In the genomic region with DNA sequence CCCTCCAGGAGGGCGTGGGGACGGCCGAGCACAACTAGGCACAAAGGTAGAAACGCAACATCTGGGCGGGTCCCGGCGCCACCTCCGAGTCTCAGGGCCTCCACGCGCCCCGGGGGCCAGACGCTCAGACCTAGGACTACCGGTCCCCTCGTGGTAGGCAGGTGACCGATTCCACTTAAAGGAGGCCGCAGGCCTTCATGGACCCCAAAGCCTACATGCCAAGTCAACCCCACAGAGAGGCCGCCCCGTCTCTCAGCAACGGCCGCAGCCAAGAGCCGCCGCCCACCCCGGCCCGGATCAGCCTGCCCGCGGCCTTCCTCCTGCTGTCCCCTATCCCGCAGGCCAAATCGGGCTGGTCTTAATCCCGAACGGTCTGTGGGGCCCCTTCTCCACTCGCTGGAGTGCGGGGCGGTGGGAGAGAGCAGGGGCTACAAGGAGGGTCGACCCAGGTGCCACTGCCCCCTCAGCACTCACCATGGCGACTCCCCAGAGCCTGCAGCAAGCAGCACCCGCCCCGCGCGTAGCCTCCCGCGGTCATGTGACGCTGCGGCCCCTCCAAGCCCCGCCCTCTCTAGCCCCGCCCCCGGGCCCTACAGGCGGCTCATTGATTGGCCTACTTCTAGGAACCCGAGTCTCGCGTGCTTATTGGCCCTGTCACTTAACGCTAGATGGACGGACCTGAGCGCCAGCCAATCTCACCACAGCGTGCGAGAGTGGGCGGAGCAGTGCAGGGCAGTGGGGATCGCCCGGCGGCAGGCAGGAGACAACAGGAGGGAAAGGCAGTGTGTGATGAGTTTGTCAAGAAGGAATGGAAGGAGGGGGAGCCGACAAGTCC, we compare ENCODE assay signal across 1 cellular context.
TF ChIP-seq lines count a peak whose summit lies in the region.

Gene VPS35, minus strand, starts transcription at position 522 of the 835 bp plus-strand sequence. Its CDS starts 45 bp downstream, at position 477.

TF ChIP-seq in SK-N-SH treated with all-trans-retinoic acid at 6 μM for 48 hours, 23 proteins besides CTCF, POLR2A, EP300 and RAD21 (continued from another document):
- TF ChIP-seq TSHZ2 (CRISPR knock-in tag; IDR thresholded peaks at IDR 0.05) (no peak), ZNF565 (CRISPR knock-in tag; conservative IDR thresholded peaks at IDR 0.05; ENCODE audit: low read depth) (no peak), PPARA (CRISPR knock-in tag; IDR thresholded peaks at IDR 0.05; ENCODE audit: borderline replicate concordance) (no peak), OSR1 (CRISPR knock-in tag; IDR thresholded peaks at IDR 0.05) (no peak), ZC3H10 (CRISPR knock-in tag; IDR thresholded peaks at IDR 0.05) (no peak), TOX (CRISPR knock-in tag; IDR thresholded peaks at IDR 0.05; ENCODE audit: borderline replicate concordance) (no peak), ZFP30 (CRISPR knock-in tag; IDR thresholded peaks at IDR 0.05) (no peak), RARB (CRISPR knock-in tag; IDR thresholded peaks at IDR 0.05) (no peak), CSDC2 (CRISPR knock-in tag; IDR thresholded peaks at IDR 0.05) (no peak), ESRRG (CRISPR knock-in tag; IDR thresholded peaks at IDR 0.05) (no peak), CSRNP3 (CRISPR knock-in tag; IDR thresholded peaks at IDR 0.05) (no peak)
